ENCODE assay signal across 37 cellular contexts in genomic region chr14:104948736-104949031, GRCh38. TPM values are rescaled to one million over a fixed set of nuclear protein-coding genes. Genes with fewer than 3 reads are reported as not detected.
"Had no signal": no experiment of that assay in that cellular context is flagged by ENCODE, and none has a peak within 500 bp of the region (broad histone marks: within the 10 kb centered on the region; RNA-seq: fewer than 3 reads in every experiment).

No MANE protein-coding gene starts in this region.

- H3K27ac ChIP-seq: adrenal gland, ascending aorta, cardiac muscle cell, VCaP had no signal

- H3K4me1 Mint-ChIP-seq: activated CD4-positive, alpha-beta memory T cell treated with anti-CD3 and anti-CD28 coated beads, Interleukin-2, amount 10 ng/mL, durations not matched to agents 7 days and 5 days; activated CD4-positive, alpha-beta T cell treated with anti-CD3 and anti-CD28 coated beads for 36 hours; activated CD4-positive, alpha-beta T cell treated with anti-CD3 and anti-CD28 coated beads, Interleukin-2, amount 10 ng/mL, durations not matched to agents 7 days and 5 days; activated CD8-positive, alpha-beta memory T cell treated with anti-CD3 and anti-CD28 coated beads, Interleukin-2, amount 10 ng/mL, durations not matched to agents 7 days and 5 days; activated naive CD8-positive, alpha-beta T cell treated with anti-CD3 and anti-CD28 coated beads for 36 hours; brain; central memory CD8-positive, alpha-beta T cell; WTC11 had no signal

- H3K9me3 Mint-ChIP-seq: activated CD4-positive, alpha-beta memory T cell treated with anti-CD3 and anti-CD28 coated beads, Interleukin-2, amount 10 ng/mL, durations not matched to agents 7 days and 5 days; activated CD4-positive, alpha-beta T cell treated with anti-CD3 and anti-CD28 coated beads, Interleukin-2, amount 10 ng/mL, durations not matched to agents 7 days and 5 days; activated naive CD4-positive, alpha-beta T cell treated with anti-CD3 and anti-CD28 coated beads for 36 hours; activated naive CD4-positive, alpha-beta T cell treated with anti-CD3 and anti-CD28 coated beads, Interleukin-2, amount 50 U/mL, for 72 hours; activated naive CD8-positive, alpha-beta T cell treated with anti-CD3 and anti-CD28 coated beads for 36 hours; activated T-cell treated with anti-CD3 and anti-CD28 coated beads, Interleukin-2, amount 50 U/mL, for 24 hours; activated T-helper 2 cell treated with anti-CD3 and anti-CD28 coated beads, Interferon-gamma antibody, Interleukin-2, Interleukin-4, amounts not matched to agents 10 μg/mL and 5 μg/mL and 100 μg/mL, durations not matched to agents 14 hours and 24 hours and 36 hours; brain; central memory CD8-positive, alpha-beta T cell; T-helper 1 cell treated with Interleukin-12 subunit alpha and Interleukin-12 subunit beta and Interleukin-4 antibody, amounts not matched to agents 30 μg/mL and 1 μg/mL, for 36 hours; T-helper 2 cell treated with Interferon-gamma antibody and Interleukin-4, amounts not matched to agents 5 μg/mL and 100 μg/mL, for 36 hours had no signal

- DNase-seq: activated CD4-positive, alpha-beta memory T cell treated with anti-CD3 and anti-CD28 coated beads, Interleukin-2, amount 10 ng/mL, durations not matched to agents 7 days and 5 days; activated CD4-positive, alpha-beta T cell treated with anti-CD3 and anti-CD28 coated beads for 1 hour; activated CD4-positive, alpha-beta T cell treated with anti-CD3 and anti-CD28 coated beads for 36 hours; activated CD4-positive, alpha-beta T cell treated with anti-CD3 and anti-CD28 coated beads for 48 hours; activated CD4-positive, alpha-beta T cell treated with anti-CD3 and anti-CD28 coated beads, Interleukin-2, amount 10 ng/mL, durations not matched to agents 7 days and 5 days; activated CD4-positive, alpha-beta T cell treated with anti-CD3 and anti-CD28 coated beads, Interleukin-2, amount 50 U/mL, for 48 hours; activated CD4-positive, CD25-positive, alpha-beta regulatory T cell; activated CD8-positive, alpha-beta memory T cell treated with anti-CD3 and anti-CD28 coated beads for 24 hours; activated CD8-positive, alpha-beta memory T cell treated with anti-CD3 and anti-CD28 coated beads, Interleukin-2, amount 10 ng/mL, durations not matched to agents 7 days and 5 days; activated CD8-positive, alpha-beta memory T cell treated with anti-CD3 and anti-CD28 coated beads, Interleukin-2, amount 50 U/mL, for 48 hours; activated CD8-positive, alpha-beta T cell treated with anti-CD3 and anti-CD28 coated beads, Interleukin-2, amount 10 ng/mL, durations not matched to agents 7 days and 5 days; activated effector memory CD4-positive, alpha-beta T cell treated with Interleukin-2 at 50 U/mL for 16 hours; activated gamma-delta T cell; activated naive CD4-positive, alpha-beta T cell; activated naive CD4-positive, alpha-beta T cell treated with anti-CD3 and anti-CD28 coated beads for 36 hours; activated naive CD4-positive, alpha-beta T cell treated with anti-CD3 and anti-CD28 coated beads, Interleukin-2, amount 50 U/mL, for 16 hours; activated naive CD8-positive, alpha-beta T cell treated with anti-CD3 and anti-CD28 coated beads for 36 hours; activated T-cell treated with anti-CD3 and anti-CD28 coated beads, Interleukin-2, amount 50 U/mL, for 24 hours; activated T-cell treated with anti-CD3 and anti-CD28 coated beads, Interleukin-2, amount 50 U/mL, for 48 hours; amniotic stem cell; anterior cingulate cortex; caudate nucleus; cerebellar nuclear complex; T-helper 2 cell; T-helper 9 cell had no signal

- H3K27me3 ChIP-seq: adrenal gland, ascending aorta, cardiac muscle cell had no signal

- H3K27ac Mint-ChIP-seq: activated CD4-positive, alpha-beta memory T cell treated with anti-CD3 and anti-CD28 coated beads, Interleukin-2, amount 10 ng/mL, durations not matched to agents 7 days and 5 days; activated CD4-positive, alpha-beta T cell treated with anti-CD3 and anti-CD28 coated beads for 36 hours; activated CD4-positive, alpha-beta T cell treated with anti-CD3 and anti-CD28 coated beads, Interleukin-2, amount 10 ng/mL, durations not matched to agents 7 days and 5 days; activated CD8-positive, alpha-beta memory T cell treated with anti-CD3 and anti-CD28 coated beads, Interleukin-2, amount 10 ng/mL, durations not matched to agents 7 days and 5 days; activated CD8-positive, alpha-beta T cell treated with anti-CD3 and anti-CD28 coated beads, Interleukin-2, amount 10 ng/mL, durations not matched to agents 7 days and 5 days; activated naive CD4-positive, alpha-beta T cell treated with anti-CD3 and anti-CD28 coated beads for 36 hours; activated naive CD4-positive, alpha-beta T cell treated with anti-CD3 and anti-CD28 coated beads, Interleukin-2, amount 50 U/mL, for 72 hours; activated naive CD8-positive, alpha-beta T cell treated with anti-CD3 and anti-CD28 coated beads for 36 hours; activated T-cell treated with anti-CD3 and anti-CD28 coated beads, Interleukin-2, amount 50 U/mL, for 24 hours; activated T-helper 2 cell treated with anti-CD3 and anti-CD28 coated beads, Interferon-gamma antibody, Interleukin-2, Interleukin-4, amounts not matched to agents 10 μg/mL and 5 μg/mL and 100 μg/mL, durations not matched to agents 14 hours and 24 hours and 36 hours; brain; T-helper 1 cell treated with Interleukin-12 subunit alpha and Interleukin-12 subunit beta and Interleukin-4 antibody, amounts not matched to agents 30 μg/mL and 1 μg/mL, for 36 hours; T-helper 2 cell treated with Interferon-gamma antibody and Interleukin-4, amounts not matched to agents 5 μg/mL and 100 μg/mL, for 36 hours; WTC11 had no signal

- H3K27me3 Mint-ChIP-seq: activated CD4-positive, alpha-beta memory T cell treated with anti-CD3 and anti-CD28 coated beads, Interleukin-2, amount 10 ng/mL, durations not matched to agents 7 days and 5 days; activated CD4-positive, alpha-beta T cell treated with anti-CD3 and anti-CD28 coated beads for 36 hours; activated CD4-positive, alpha-beta T cell treated with anti-CD3 and anti-CD28 coated beads, Interleukin-2, amount 10 ng/mL, durations not matched to agents 7 days and 5 days; activated CD8-positive, alpha-beta memory T cell treated with anti-CD3 and anti-CD28 coated beads, Interleukin-2, amount 10 ng/mL, durations not matched to agents 7 days and 5 days; activated naive CD8-positive, alpha-beta T cell treated with anti-CD3 and anti-CD28 coated beads for 36 hours; activated T-cell treated with anti-CD3 and anti-CD28 coated beads, Interleukin-2, amount 50 U/mL, for 24 hours had no signal

- H3K4me1 ChIP-seq: adrenal gland, ascending aorta had no signal

- H3K36me3 ChIP-seq: adrenal gland, cardiac muscle cell had no signal

- H3K9me3 ChIP-seq: adrenal gland, ascending aorta had no signal

- H3K4me3 Mint-ChIP-seq: activated CD4-positive, alpha-beta memory T cell treated with anti-CD3 and anti-CD28 coated beads, Interleukin-2, amount 10 ng/mL, durations not matched to agents 7 days and 5 days; activated CD4-positive, alpha-beta T cell treated with anti-CD3 and anti-CD28 coated beads for 36 hours; activated CD4-positive, alpha-beta T cell treated with anti-CD3 and anti-CD28 coated beads, Interleukin-2, amount 10 ng/mL, durations not matched to agents 7 days and 5 days; activated CD8-positive, alpha-beta memory T cell treated with anti-CD3 and anti-CD28 coated beads, Interleukin-2, amount 10 ng/mL, durations not matched to agents 7 days and 5 days; activated CD8-positive, alpha-beta T cell treated with anti-CD3 and anti-CD28 coated beads, Interleukin-2, amount 10 ng/mL, durations not matched to agents 7 days and 5 days; activated naive CD4-positive, alpha-beta T cell treated with anti-CD3 and anti-CD28 coated beads for 36 hours; activated naive CD8-positive, alpha-beta T cell treated with anti-CD3 and anti-CD28 coated beads for 36 hours; activated T-cell treated with anti-CD3 and anti-CD28 coated beads, Interleukin-2, amount 50 U/mL, for 24 hours; brain; central memory CD8-positive, alpha-beta T cell; T-helper 1 cell treated with Interleukin-12 subunit alpha and Interleukin-12 subunit beta and Interleukin-4 antibody, amounts not matched to agents 30 μg/mL and 1 μg/mL, for 36 hours; T-helper 2 cell treated with Interferon-gamma antibody and Interleukin-4, amounts not matched to agents 5 μg/mL and 100 μg/mL, for 36 hours; WTC11 had no signal

- H3K4me3 ChIP-seq: adrenal gland, ascending aorta, cardiac muscle cell had no signal

- H3K36me3 Mint-ChIP-seq: activated CD8-positive, alpha-beta memory T cell treated with anti-CD3 and anti-CD28 coated beads, Interleukin-2, amount 10 ng/mL, durations not matched to agents 7 days and 5 days; activated naive CD4-positive, alpha-beta T cell treated with anti-CD3 and anti-CD28 coated beads, Interleukin-2, amount 50 U/mL, for 72 hours; activated naive CD8-positive, alpha-beta T cell treated with anti-CD3 and anti-CD28 coated beads for 36 hours; WTC11 had no signal

RNA-seq across cellular contexts. Expression of gene PLD4, which starts 24.0 kb away (rescaled TPM):
- total RNA-seq: activated CD4-positive, alpha-beta memory T cell treated with anti-CD3 and anti-CD28 coated beads, Interleukin-2, amount 10 ng/mL, durations not matched to agents 7 days and 5 days; activated CD4-positive, alpha-beta T cell treated with anti-CD3 and anti-CD28 coated beads for 36 hours; activated CD4-positive, alpha-beta T cell treated with anti-CD3 and anti-CD28 coated beads, Interleukin-2, amount 10 ng/mL, durations not matched to agents 7 days and 5 days; activated CD8-positive, alpha-beta memory T cell treated with anti-CD3 and anti-CD28 coated beads, Interleukin-2, amount 10 ng/mL, durations not matched to agents 7 days and 5 days; activated CD8-positive, alpha-beta T cell treated with anti-CD3 and anti-CD28 coated beads, Interleukin-2, amount 10 ng/mL, durations not matched to agents 7 days and 5 days; activated naive CD4-positive, alpha-beta T cell treated with anti-CD3 and anti-CD28 coated beads for 36 hours; activated naive CD8-positive, alpha-beta T cell treated with anti-CD3 and anti-CD28 coated beads for 36 hours; ascending aorta; bronchial epithelial cell had no signal

RNA-seq across cellular contexts. Expression of gene AHNAK2, which starts 29.5 kb away (rescaled TPM):
- total RNA-seq: activated CD4-positive, alpha-beta memory T cell treated with anti-CD3 and anti-CD28 coated beads, Interleukin-2, amount 10 ng/mL, durations not matched to agents 7 days and 5 days; activated CD4-positive, alpha-beta T cell treated with anti-CD3 and anti-CD28 coated beads, Interleukin-2, amount 10 ng/mL, durations not matched to agents 7 days and 5 days; activated CD8-positive, alpha-beta memory T cell treated with anti-CD3 and anti-CD28 coated beads, Interleukin-2, amount 10 ng/mL, durations not matched to agents 7 days and 5 days; activated CD8-positive, alpha-beta T cell treated with anti-CD3 and anti-CD28 coated beads, Interleukin-2, amount 10 ng/mL, durations not matched to agents 7 days and 5 days had no signal
